In genomic region chr15:77870195-77871065, GRCh38 we compare ENCODE assay signal across 8 cellular contexts.
DNase-seq lines count a peak whose midpoint lies in the region; ATAC-seq and TF ChIP-seq lines count a peak whose summit lies in the region.

No MANE protein-coding gene starts in this region.

- H3K4me3 ChIP-seq in astrocyte of the spinal cord (ENCODE audit: low read depth, low read length): no peak overlapping the region

- peak; percentile 25 to 34 for DNase-seq in NCI-H2081 (lab: John Stamatoyannopoulos, UW)
- DNase-seq in NCI-H2081 treated with DMSO at 0.1 percent for 48 hours (lab: John Stamatoyannopoulos, UW): no peak
- peak in 50 of 76 experiments; percentile 4 to 63 (median 31) for DNase-seq in HUDEP-2 (lab: John Stamatoyannopoulos, UW; ENCODE audit: unreplicated experiment in 76 of 76)
- peak; percentile 71 for DNase-seq in SK-MEL-5 (ENCODE audit: low read depth, low spot score)
- DNase-seq in astrocyte of the spinal cord (ENCODE audit: low read depth, low spot score): peak; percentile 52
- peak; percentile 83 for DNase-seq in iPS-NIHi11 (ENCODE audit: low spot score)
- DNase-seq in stimulated activated CD4-positive, alpha-beta T cell treated with anti-CD3 and anti-CD28 coated beads, Interleukin-12 subunit alpha, Interleukin-12 subunit beta, amount 100 ng/mL, for 4 hours: peak; percentile 17

- in situ Hi-C loops in SK-MEL-5 (cut with HindIII; ENCODE audit: low pct_unique_long_range_greater_than_20kb, low sequenced_read_pairs): no loop called here
- in situ Hi-C loops in astrocyte of the spinal cord (cut with HindIII; ENCODE audit: low sequenced_read_pairs): no loop called here

- no peak for ATAC-seq in HG03108 (IDR thresholded peaks at IDR 0.05; ENCODE audit: unreplicated experiment)

- TF ChIP-seq CTCF in astrocyte of the spinal cord (IDR thresholded peaks at IDR 0.05; ENCODE audit: low read depth, low read length): peak; percentile 78
